ENCODE assay signal across 12 cellular contexts in genomic region chr11:20077973-20078372, GRCh38.
DNase-seq lines count a peak whose midpoint lies in the region; ATAC-seq and TF ChIP-seq lines count a peak whose summit lies in the region.
"Had no signal": no experiment of that assay in that cellular context is flagged by ENCODE, and none has a peak within 500 bp of the region (broad histone marks: within the 10 kb centered on the region; RNA-seq: fewer than 3 reads in every experiment).

No MANE protein-coding gene starts in this region.

- no peaks in the 10 kb centered on the region for H4K20me1 ChIP-seq in hepatocyte (ENCODE audit: insufficient read depth, poor library complexity, severe bottlenecking)

- H3K4me3 ChIP-seq in hepatocyte, result no peak overlapping the region
- H3K4me3 ChIP-seq in tibial artery, result no peak overlapping the region
- H3K4me3 ChIP-seq: A549 had no signal

- H3K9me3 ChIP-seq in hepatocyte (ENCODE audit: low read depth), result no peaks in the 10 kb centered on the region
- no peaks in the 10 kb centered on the region for H3K9me3 ChIP-seq in tibial artery
- H3K9me3 ChIP-seq: A549, BE2C had no signal

- intact Hi-C loops in tibial artery (cut with DNase I; ENCODE audit: low total_unique reads), result no loop called here

- peaks cover 57% of the 10 kb centered on the region for H3K36me3 Mint-ChIP-seq in type B pancreatic cell

- H3K36me3 ChIP-seq in hepatocyte (replicated peaks; ENCODE audit: insufficient read depth, low read depth), result no peaks in the 10 kb centered on the region
- H3K36me3 ChIP-seq in tibial artery, result peaks cover 68 to 87% (median 72%) of the 10 kb centered on the region in 3 donors
- H3K36me3 ChIP-seq: BE2C had no signal

- no peak for TF ChIP-seq CTCF in hepatocyte (IDR thresholded peaks at IDR 0.05; ENCODE audit: poor library complexity)
- TF ChIP-seq CTCF in type B pancreatic cell (conservative IDR thresholded peaks at IDR 0.05), result no peak
- TF ChIP-seq CTCF in GM20000 (IDR thresholded peaks at IDR 0.05; ENCODE audit: extremely low read depth, missing control alignments), result no peak
- TF ChIP-seq CTCF in tibial artery (IDR thresholded peaks at IDR 0.05), result no peak

- H3K4me1 ChIP-seq in hepatocyte (ENCODE audit: insufficient read depth), result no peaks in the 10 kb centered on the region
- H3K4me1 ChIP-seq in tibial artery, result no peaks in the 10 kb centered on the region
- H3K4me1 ChIP-seq: A549, BE2C had no signal

- WGBS in hepatocyte (ENCODE audit: low lambda C conversion rate, missing lambda C conversion rate), result 74% methylated on average over 2 of the region's 2 CpGs

- no peaks in the 10 kb centered on the region for H3K9me2 ChIP-seq in hepatocyte (replicated peaks; ENCODE audit: insufficient read depth)

- DNase-seq in NCI-H1417 (lab: John Stamatoyannopoulos, UW) (peak in 2 of 3 experiments; percentile 30 to 69), NCI-H69 (lab: John Stamatoyannopoulos, UW) (peak; percentile 93), hepatocyte (ENCODE audit: low spot score) (peak; percentile 31), type B pancreatic cell (ENCODE audit: extremely low spot score, unreplicated experiment) (no peak), GM20000 (ENCODE audit: low spot score) (no peak), tibial artery (no peak)
- DNase-seq: BE2C; CD4-positive, alpha-beta memory T cell; DMS79 had no signal

- no peaks in the 10 kb centered on the region for H3K27me3 Mint-ChIP-seq in type B pancreatic cell

- no peak overlapping the region for H3K27ac ChIP-seq in hepatocyte
- no peak overlapping the region for H3K27ac ChIP-seq in tibial artery
- H3K27ac ChIP-seq: A549, C4-2B had no signal

- H3K27me3 ChIP-seq in hepatocyte (no peaks in the 10 kb centered on the region), tibial artery (no peaks in the 10 kb centered on the region)
- H3K27me3 ChIP-seq: BE2C had no signal

- peaks cover 5% of the 10 kb centered on the region for H3K4me1 Mint-ChIP-seq in type B pancreatic cell (ENCODE audit: unreplicated experiment)
- H3K4me1 Mint-ChIP-seq: CD4-positive, alpha-beta memory T cell had no signal

- no peak overlapping the region for H2AFZ ChIP-seq in hepatocyte

- H3K4me3 Mint-ChIP-seq in type B pancreatic cell, result no peak overlapping the region
- H3K4me3 Mint-ChIP-seq: CD4-positive, alpha-beta memory T cell had no signal

- no peak for ATAC-seq in GM19035 (IDR thresholded peaks at IDR 0.05; ENCODE audit: unreplicated experiment)
- ATAC-seq: A549 had no signal

- no peaks in the 10 kb centered on the region for H3K79me2 ChIP-seq in hepatocyte

- H3K9me3 Mint-ChIP-seq in type B pancreatic cell, result no peaks in the 10 kb centered on the region

- peak overlapping the region; percentile 38 for H3K27ac Mint-ChIP-seq in type B pancreatic cell
- H3K27ac Mint-ChIP-seq: CD4-positive, alpha-beta memory T cell had no signal

- no peak overlapping the region for H3K4me2 ChIP-seq in hepatocyte
- H3K4me2 ChIP-seq: A549 had no signal

Comparison
In these comparisons a context has a peak if more than half of its experiments do, and no peak if none do; other contexts are left out.
1. DNase-seq: peak in NCI-H1417 (2 of 3), NCI-H69 (single experiment) and hepatocyte (single experiment); none in type B pancreatic cell (single experiment), GM20000 (single experiment) and tibial artery (0 of 2).